In genomic region chr12:116583284-116583683, GRCh38 we compare ENCODE assay signal across 1 cellular context.
TF ChIP-seq lines count a peak whose summit lies in the region.

No MANE protein-coding gene starts in this region.

TF ChIP-seq in K562, 482 proteins besides CTCF, POLR2A, EP300 and RAD21 (continued from another document):
- TF ChIP-seq MGA (IDR thresholded peaks at IDR 0.05) = no peak
- no peak for TF ChIP-seq HIVEP1 (CRISPR knock-in tag; IDR thresholded peaks at IDR 0.05)
- no peak for TF ChIP-seq TBL1XR1 (IDR thresholded peaks at IDR 0.05; ENCODE audit: low read length in 2 of 2)
- no peak for TF ChIP-seq ZNF41 (CRISPR knock-in tag; conservative IDR thresholded peaks at IDR 0.05)
- TF ChIP-seq WHSC1 (IDR thresholded peaks at IDR 0.05; ENCODE audit: low read length) = no peak
- TF ChIP-seq HBP1 (CRISPR knock-in tag; IDR thresholded peaks at IDR 0.05) = no peak
- no peak for TF ChIP-seq DIDO1 (tag; IDR thresholded peaks at IDR 0.05; ENCODE audit: low read depth)
- no peak for TF ChIP-seq ZNF134 (CRISPR knock-in tag; conservative IDR thresholded peaks at IDR 0.05)
- TF ChIP-seq DLX4 (CRISPR knock-in tag; IDR thresholded peaks at IDR 0.05) = no peak
- TF ChIP-seq CREM (IDR thresholded peaks at IDR 0.05; ENCODE audit: low read depth) = no peak
- TF ChIP-seq TAL1 (IDR thresholded peaks at IDR 0.05) = no peak
- no peak for TF ChIP-seq ZNF311 (CRISPR knock-in tag; IDR thresholded peaks at IDR 0.05)
- no peak for TF ChIP-seq ZNF263 (CRISPR knock-in tag; IDR thresholded peaks at IDR 0.05; ENCODE audit: borderline replicate concordance)
- TF ChIP-seq CREBBP (IDR thresholded peaks at IDR 0.05; ENCODE audit: low read depth, low read length) = no peak
- no peak for TF ChIP-seq MLLT1 (IDR thresholded peaks at IDR 0.05)
